ENCODE assay signal across 8 cellular contexts in the genomic region with DNA sequence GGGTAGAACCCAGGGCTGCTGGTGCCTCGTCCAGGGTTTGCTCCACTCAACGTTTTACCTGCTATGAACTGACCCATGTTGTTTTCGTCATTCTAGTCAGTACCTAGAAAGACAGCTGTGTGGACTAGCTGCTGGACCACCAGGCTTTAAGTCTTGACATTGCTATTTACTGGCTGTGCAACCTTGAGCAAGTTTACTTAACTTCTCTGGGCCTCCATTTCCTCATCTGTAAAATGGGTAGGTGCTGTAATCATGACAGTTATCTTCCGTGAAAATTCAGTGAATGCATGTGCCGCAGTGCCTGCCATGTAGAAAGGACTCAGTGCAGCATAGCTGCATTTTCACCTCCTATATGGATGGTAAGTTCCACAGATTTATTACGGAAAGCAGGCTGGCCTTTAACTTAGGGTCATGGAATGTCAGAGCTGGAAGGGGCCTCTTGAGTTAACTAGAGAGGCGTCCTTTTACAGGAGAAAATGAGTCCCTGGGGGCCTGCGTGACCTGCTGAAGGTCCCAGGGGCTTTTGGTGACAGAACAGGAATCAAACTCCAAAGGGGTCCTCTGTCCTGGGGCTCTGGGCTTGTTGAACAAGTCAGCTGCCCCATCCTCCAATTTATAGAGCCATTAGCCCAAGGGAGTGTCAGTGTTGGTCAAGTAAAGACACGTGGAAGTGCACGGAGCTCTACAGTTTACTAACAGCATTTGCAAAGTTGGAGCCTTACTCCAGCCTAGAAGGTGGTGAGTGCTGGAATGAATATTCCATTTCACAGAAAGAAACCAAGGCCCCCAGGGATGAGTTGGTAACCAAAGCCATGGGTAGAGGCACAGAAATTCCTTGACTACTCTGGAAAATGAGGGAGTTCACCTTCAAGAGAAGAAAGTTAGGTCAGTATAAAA. TPM values are rescaled to one million over a fixed set of nuclear protein-coding genes. Genes with fewer than 3 reads are reported as not detected.
DNase-seq lines count a peak whose midpoint lies in the region; ATAC-seq and TF ChIP-seq lines count a peak whose summit lies in the region.

No MANE protein-coding gene starts in this region.

- H3K4me3 ChIP-seq in dorsolateral prefrontal cortex (peak overlapping the region in 27 of 59 donors; percentile 0 to 53 (median 26)), uterus (no peak overlapping the region)

- CTCF ChIA-PET in activated naive CD4-positive, alpha-beta T cell treated with anti-CD3 and anti-CD28 coated beads, Interleukin-2, amount 10 ng/mL, durations not matched to agents 7 days and 5 days (lab: Charles Lee) = interaction anchor here (1.1 to 1.3 kb wide), 2 partner anchors 24 to 137 kb away, joined by 3 to 4 read pairs; no protein-coding TSS in a partner anchor

- peaks cover 36% of the 10 kb centered on the region for H3K27me3 Mint-ChIP-seq in activated naive CD4-positive, alpha-beta T cell treated with anti-CD3 and anti-CD28 coated beads, Interleukin-2, amount 10 ng/mL, durations not matched to agents 7 days and 5 days
- H3K27me3 Mint-ChIP-seq in nephron progenitor cell (ENCODE audit: low read depth, poor library complexity) = peaks cover 7% of the 10 kb centered on the region

- H3K36me3 ChIP-seq in uterus = no peaks in the 10 kb centered on the region

- H3K27me3 ChIP-seq in dorsolateral prefrontal cortex (no peaks in the 10 kb centered on the region), uterus (no peaks in the 10 kb centered on the region)

- H3K4me3 Mint-ChIP-seq in activated naive CD4-positive, alpha-beta T cell treated with anti-CD3 and anti-CD28 coated beads, Interleukin-2, amount 10 ng/mL, durations not matched to agents 7 days and 5 days = no peak overlapping the region
- H3K4me3 Mint-ChIP-seq in nephron progenitor cell = peak overlapping the region; percentile 13

- TF ChIP-seq CTCF in dorsolateral prefrontal cortex (IDR thresholded peaks at IDR 0.05 in 54 of 56, conservative IDR thresholded peaks at IDR 0.05 in 2 of 56; ENCODE audit: low read depth in 1 of 56, partially characterized antibody in 56 of 56) (no peak), nephron progenitor cell (IDR thresholded peaks at IDR 0.05) (no peak), uterus (IDR thresholded peaks at IDR 0.05) (no peak)

- DNase-seq in activated naive CD4-positive, alpha-beta T cell treated with anti-CD3 and anti-CD28 coated beads, Interleukin-2, amount 10 ng/mL, durations not matched to agents 7 days and 5 days = peak; percentile 8
- no peak for DNase-seq in activated naive CD4-positive, alpha-beta T cell treated with Interleukin-2 at 50 U/mL for 16 hours
- peak in 3 of 10 donors; percentile 29 to 40 (median 33) for DNase-seq in dorsolateral prefrontal cortex
- DNase-seq in nephron progenitor cell = peak; percentile 36
- no peak for DNase-seq in uterus
- no peak for DNase-seq in effector CD8-positive, alpha-beta T cell (lab: John Stamatoyannopoulos, UW)
- no peak for DNase-seq in AML-193 (lab: John Stamatoyannopoulos, UW)

- no peak overlapping the region for H3K27ac Mint-ChIP-seq in activated naive CD4-positive, alpha-beta T cell treated with anti-CD3 and anti-CD28 coated beads, Interleukin-2, amount 10 ng/mL, durations not matched to agents 7 days and 5 days
- peak overlapping the region; percentile 100 for H3K27ac Mint-ChIP-seq in nephron progenitor cell

- intact Hi-C loops in dorsolateral prefrontal cortex (cut with DNase I) = no loop called here
- intact Hi-C loops in uterus (cut with DNase I; ENCODE audit: low total_unique reads) = no loop called here

- ATAC-seq in GM19035 (IDR thresholded peaks at IDR 0.05; ENCODE audit: unreplicated experiment) = no peak

- peaks cover 48 to 56% of the 10 kb centered on the region in 2 donors for H3K4me1 ChIP-seq in uterus

- peak in 1 of 2 donors; percentile 86 for TF ChIP-seq POLR2A in uterus (IDR thresholded peaks at IDR 0.05)

- H3K4me1 Mint-ChIP-seq in activated naive CD4-positive, alpha-beta T cell treated with anti-CD3 and anti-CD28 coated beads, Interleukin-2, amount 10 ng/mL, durations not matched to agents 7 days and 5 days = peaks cover 35% of the 10 kb centered on the region
- peaks cover 83% of the 10 kb centered on the region for H3K4me1 Mint-ChIP-seq in nephron progenitor cell

- H3K27ac ChIP-seq in dorsolateral prefrontal cortex (peak overlapping the region; percentile 98 to 100 (median 100)), uterus (peak overlapping the region; percentile 97 to 98)

- H3K36me3 Mint-ChIP-seq in activated naive CD4-positive, alpha-beta T cell treated with anti-CD3 and anti-CD28 coated beads, Interleukin-2, amount 10 ng/mL, durations not matched to agents 7 days and 5 days = no peaks in the 10 kb centered on the region
- H3K36me3 Mint-ChIP-seq in nephron progenitor cell (ENCODE audit: low read depth) = no peaks in the 10 kb centered on the region

- H3K9me3 Mint-ChIP-seq in activated naive CD4-positive, alpha-beta T cell treated with anti-CD3 and anti-CD28 coated beads, Interleukin-2, amount 10 ng/mL, durations not matched to agents 7 days and 5 days = no peaks in the 10 kb centered on the region
- H3K9me3 Mint-ChIP-seq in nephron progenitor cell = no peaks in the 10 kb centered on the region

- H3K9me3 ChIP-seq in uterus = no peaks in the 10 kb centered on the region

RNA-seq across cellular contexts. Expression of a gene that starts 12.0 kb away (rescaled TPM):
- total RNA-seq in dorsolateral prefrontal cortex (over 10,000 TPM in 119 of 120 experiments, 1,000 to 10,000 TPM in 1; 7,808 to 28,438 (median 16,246) TPM), uterus (over 10,000 TPM in 3 of 4 donors, 1,000 to 10,000 TPM in 1; 6,732 to 19,335 (median 13,886) TPM)

RNA-seq across cellular contexts. Expression of a gene that starts 38.1 kb away (rescaled TPM):
- total RNA-seq in dorsolateral prefrontal cortex = 100 to 1,000 TPM in 34 of 120 experiments, 10 to 100 TPM in 86; 71.5 to 120 (median 93.9) TPM
- 100 to 1,000 TPM in 1 of 4 donors, 10 to 100 TPM in 3; 28.8 to 101 (median 70.1) TPM for total RNA-seq in uterus

Comparison
In these comparisons a context has a peak if more than half of its experiments do, and no peak if none do; other contexts are left out.
1. DNase-seq: peak in activated naive CD4-positive, alpha-beta T cell treated with anti-CD3 and anti-CD28 coated beads, Interleukin-2, amount 10 ng/mL, durations not matched to agents 7 days and 5 days (single experiment) and nephron progenitor cell (single experiment); none in activated naive CD4-positive, alpha-beta T cell treated with Interleukin-2 at 50 U/mL for 16 hours (single experiment), uterus (0 of 2), effector CD8-positive, alpha-beta T cell (single experiment) and AML-193 (0 of 2).